In genomic region chr13:21458457-21458815, GRCh38 we compare ENCODE assay signal across 8 cellular contexts. TPM values are rescaled to one million over a fixed set of nuclear protein-coding genes. Genes with fewer than 3 reads are reported as not detected.
DNase-seq lines count a peak whose midpoint lies in the region; ATAC-seq and TF ChIP-seq lines count a peak whose summit lies in the region.

No MANE protein-coding gene starts in this region.

- POLR2A ChIA-PET in CD4-positive, alpha-beta T cell (lab: Charles Lee), result interaction anchor here (0.7 to 3.7 kb wide), 18 partner anchors 9 to 1595 kb away, joined by 3 to 31 read pairs (median 6); partner anchors contain the start of genes EEF1AKMT1, MICU2, MRPL57 and SKA3

- H3K27ac Mint-ChIP-seq in CD4-positive, alpha-beta T cell, result peak overlapping the region; percentile 92

- H3K27ac ChIP-seq in CD4-positive, alpha-beta T cell (ENCODE audit: low read depth, low read length), result peak overlapping the region; percentile 84
- H3K27ac ChIP-seq in angular gyrus (ENCODE audit: low read depth, low read length), result peak overlapping the region; percentile 96

- intact Hi-C loops in CD4-positive, alpha-beta T cell (cut with DNase I, micrococcal nuclease), result loop anchor here (2.0 to 10.0 kb wide), 7 partner anchors 36 to 1916 kb away; partner anchors contain the start of gene MPHOSPH8 (in 1 of the 2)

- H3K36me3 Mint-ChIP-seq in CD4-positive, alpha-beta T cell (ENCODE audit: low read depth), result peaks cover 29% of the 10 kb centered on the region

- ATAC-seq in CD4-positive, alpha-beta T cell (ENCODE audit: poor library complexity), result peak; percentile 18
- ATAC-seq in GM19351 (IDR thresholded peaks at IDR 0.05; ENCODE audit: unreplicated experiment) (peak; percentile 47), HG03565 (IDR thresholded peaks at IDR 0.05; ENCODE audit: unreplicated experiment) (peak; percentile 17)

- no peaks in the 10 kb centered on the region for H3K27me3 ChIP-seq in CD4-positive, alpha-beta T cell (ENCODE audit: control insufficient read depth, insufficient read depth, low read length)

- H3K9me3 ChIP-seq in CD4-positive, alpha-beta T cell (ENCODE audit: control insufficient read depth, low read length), result no peaks in the 10 kb centered on the region
- no peaks in the 10 kb centered on the region for H3K9me3 ChIP-seq in iPS-18c (ENCODE audit: control insufficient read depth, insufficient read depth, low read length)

- CTCF ChIA-PET in CD4-positive, alpha-beta T cell (lab: Charles Lee), result interaction anchor here (1.9 to 2.5 kb wide), 2 partner anchors 18 to 161 kb away, joined by 7 to 12 read pairs; no protein-coding TSS in a partner anchor

- H3K27me3 Mint-ChIP-seq in CD4-positive, alpha-beta T cell, result no peaks in the 10 kb centered on the region

- no peak for TF ChIP-seq CTCF in CD4-positive, alpha-beta T cell (IDR thresholded peaks at IDR 0.05)

- no peaks in the 10 kb centered on the region for H3K9me3 Mint-ChIP-seq in CD4-positive, alpha-beta T cell

- H3K4me3 Mint-ChIP-seq in CD4-positive, alpha-beta T cell, result peak overlapping the region; percentile 95

- H3K4me3 ChIP-seq in iPS-18c (ENCODE audit: insufficient read depth, low read depth, low read length), result peak overlapping the region; percentile 96

- H3K4me1 Mint-ChIP-seq in CD4-positive, alpha-beta T cell (ENCODE audit: low read depth), result peaks cover 44% of the 10 kb centered on the region

- DNase-seq in CD4-positive, alpha-beta T cell, result peak in 9 of 10 experiments; percentile 16 to 52 (median 38)
- DNase-seq in SK-N-DZ (ENCODE audit: low spot score) (peak; percentile 45), amniotic stem cell (lab: John Stamatoyannopoulos, UW) (no peak)
- DNase-seq in stimulated activated CD4-positive, alpha-beta T cell treated with anti-CD3 and anti-CD28 coated beads, Interleukin-15, amount 100 ng/mL, for 24 hours, result peak; percentile 74

RNA-seq across cellular contexts. Expression of gene ZDHHC20, which starts 0.7 kb away (rescaled TPM):
- 10 to 100 TPM; 62.8 to 65.1 TPM for total RNA-seq in CD4-positive, alpha-beta T cell
- 28.5 and 29.2 TPM in 2 replicates for polyA plus RNA-seq in SK-N-DZ (2014; cell fraction: cytosol; rRNA removed)
- 21.2 and 21.4 TPM in 2 replicates for polyA plus RNA-seq in SK-N-DZ (2014; cell fraction: nucleus; rRNA removed)
